ENCODE assay signal across 21 cellular contexts in the genomic region with DNA sequence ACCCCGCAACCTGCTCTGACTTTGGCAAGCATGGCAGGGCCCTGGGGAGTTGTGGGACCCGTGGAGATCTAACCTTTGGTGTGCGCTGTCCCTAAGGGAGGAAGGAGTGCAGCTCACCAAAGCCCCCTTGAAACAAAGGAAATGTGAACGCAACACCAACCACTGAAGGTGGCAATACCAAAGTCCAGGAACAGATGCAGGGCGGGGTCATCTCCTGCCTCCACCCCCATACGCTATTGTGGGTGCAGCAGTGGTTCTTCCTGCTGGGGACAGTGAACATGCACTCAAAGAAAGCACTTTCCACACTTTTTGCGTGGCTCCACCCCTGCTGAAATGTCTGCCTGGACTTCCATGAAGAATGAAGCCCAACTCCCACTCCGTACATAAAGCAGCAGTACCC.
A peak's percentile ranks its signal among the peaks of the same experiment; 100 is the strongest.
DNase-seq lines count a peak whose midpoint lies in the region; ATAC-seq and TF ChIP-seq lines count a peak whose summit lies in the region.
"Had no signal": no experiment of that assay in that cellular context is flagged by ENCODE, and none has a peak within 500 bp of the region (broad histone marks: within the 10 kb centered on the region; RNA-seq: fewer than 3 reads in every experiment).

No MANE protein-coding gene starts in this region.

- no peak overlapping the region for H3K4me3 Mint-ChIP-seq in H9
- H3K4me3 Mint-ChIP-seq in activated CD4-positive, alpha-beta memory T cell treated with anti-CD3 and anti-CD28 coated beads for 36 hours: no peak overlapping the region
- H3K4me3 Mint-ChIP-seq: B cell; CD4-positive, alpha-beta T cell; CD8-positive, alpha-beta T cell had no signal

- H3K18ac ChIP-seq in trophoblast cell (ENCODE audit: low read length) (no peak overlapping the region), H9 (ENCODE audit: insufficient read length, low read depth, low read length) (no peak overlapping the region)

- H2AK5ac ChIP-seq in trophoblast cell (ENCODE audit: low read length) (no peak overlapping the region), H9 (ENCODE audit: insufficient read length, low read length) (no peak overlapping the region)

- H3K27ac Mint-ChIP-seq in H9: no peak overlapping the region
- H3K27ac Mint-ChIP-seq in activated CD4-positive, alpha-beta memory T cell treated with anti-CD3 and anti-CD28 coated beads for 36 hours: no peak overlapping the region
- H3K27ac Mint-ChIP-seq: B cell; CD4-positive, alpha-beta T cell; CD8-positive, alpha-beta T cell had no signal

- H3K9ac ChIP-seq in BLaER1 (no peak overlapping the region), trophoblast cell (ENCODE audit: low read length) (no peak overlapping the region), H9 (ENCODE audit: extremely low read depth, insufficient read length, low read length) (no peak overlapping the region)

- H3K27ac ChIP-seq in BLaER1: peak overlapping the region; percentile 53; the same call in 1 of the 2 replicates
- H3K27ac ChIP-seq in trophoblast cell (ENCODE audit: low read depth, low read length): no peak overlapping the region
- no peak overlapping the region for H3K27ac ChIP-seq in H9 (ENCODE audit: insufficient read length, low read depth, low read length)
- H3K27ac ChIP-seq: 22Rv1, A549, C4-2B had no signal

- no peak overlapping the region for H4K91ac ChIP-seq in trophoblast cell (ENCODE audit: low read depth, low read length)
- H4K91ac ChIP-seq in H9 (ENCODE audit: insufficient read length, low read depth, low read length): no peak overlapping the region

- TF ChIP-seq CTCF in H9 (conservative IDR thresholded peaks at IDR 0.05): no peak

- H2BK20ac ChIP-seq in H9 (ENCODE audit: low read depth, low read length, poor library complexity, severe bottlenecking): no peak overlapping the region

- H4K5ac ChIP-seq in H9 (ENCODE audit: insufficient read length, low read depth, low read length): no peak overlapping the region

- H3K4me1 ChIP-seq in BLaER1: peaks cover 45% of the 10 kb centered on the region
- no peaks in the 10 kb centered on the region for H3K4me1 ChIP-seq in trophoblast cell (ENCODE audit: control insufficient read depth in 1 of 2, insufficient read depth in 2 of 2, low read length in 2 of 2)
- no peaks in the 10 kb centered on the region for H3K4me1 ChIP-seq in H9 (ENCODE audit: insufficient read depth, low read length)
- H3K4me1 ChIP-seq: A549 had no signal

- intact Hi-C loops in left colon (cut with DNase I, micrococcal nuclease): no loop called here
- intact Hi-C loops in activated CD4-positive, alpha-beta memory T cell treated with anti-CD3 and anti-CD28 coated beads for 36 hours (cut with micrococcal nuclease): no loop called here

- CTCF ChIA-PET in activated CD4-positive, alpha-beta memory T cell treated with anti-CD3 and anti-CD28 coated beads for 36 hours (lab: Charles Lee): no interaction called here

- no peak overlapping the region for H3K56ac ChIP-seq in H9 (ENCODE audit: insufficient read length, low read depth, low read length)

- no peaks in the 10 kb centered on the region for H3K23me2 ChIP-seq in H9 (ENCODE audit: insufficient read length, low read depth, low read length, poor library complexity, severe bottlenecking)

- H2BK5ac ChIP-seq in trophoblast cell (ENCODE audit: low read depth, low read length, poor library complexity) (no peak overlapping the region), H9 (ENCODE audit: insufficient read length, low read length) (no peak overlapping the region)

- H3K4me2 ChIP-seq in BLaER1 (peak overlapping the region; percentile 82), trophoblast cell (ENCODE audit: low read length) (no peak overlapping the region), H9 (ENCODE audit: insufficient read depth, insufficient read length, low read length) (no peak overlapping the region)
- H3K4me2 ChIP-seq: A549 had no signal

- H3K27me3 ChIP-seq in BLaER1 (no peaks in the 10 kb centered on the region), trophoblast cell (ENCODE audit: insufficient read depth, low read length) (no peaks in the 10 kb centered on the region), H9 (ENCODE audit: insufficient read depth, low read length) (no peaks in the 10 kb centered on the region)

- H4K12ac ChIP-seq in trophoblast cell (ENCODE audit: low read depth, low read length): no peak overlapping the region

- H2AFZ ChIP-seq in trophoblast cell (ENCODE audit: insufficient read depth, low read length, poor library complexity): no peak overlapping the region
- H2AFZ ChIP-seq in H9 (ENCODE audit: low read length): no peak overlapping the region

- no peak overlapping the region for H2BK15ac ChIP-seq in H9 (ENCODE audit: low read depth, low read length)

- POLR2A ChIA-PET in activated CD4-positive, alpha-beta memory T cell treated with anti-CD3 and anti-CD28 coated beads for 36 hours (lab: Charles Lee): no interaction called here

- peaks cover 0 to 4% (median 0%) of the 10 kb centered on the region in 3 experiments; a peak in 2 of 7 replicates for H3K36me3 Mint-ChIP-seq in H9 (ENCODE audit: insufficient read depth in 1 of 3, low read depth in 3 of 3)
- H3K36me3 Mint-ChIP-seq in activated CD4-positive, alpha-beta memory T cell treated with anti-CD3 and anti-CD28 coated beads for 36 hours: no peaks in the 10 kb centered on the region
- H3K36me3 Mint-ChIP-seq: CD8-positive, alpha-beta T cell had no signal

- peaks cover 2% of the 10 kb centered on the region; the same call in 1 of the 2 replicates for H3K27me3 Mint-ChIP-seq in H9 (ENCODE audit: low read depth)
- peaks cover 17% of the 10 kb centered on the region for H3K27me3 Mint-ChIP-seq in activated CD4-positive, alpha-beta memory T cell treated with anti-CD3 and anti-CD28 coated beads for 36 hours

- H3K79me1 ChIP-seq in trophoblast cell (ENCODE audit: low read length): no peaks in the 10 kb centered on the region
- H3K79me1 ChIP-seq in H9 (ENCODE audit: insufficient read depth, low read depth, low read length, poor library complexity, severe bottlenecking): no peaks in the 10 kb centered on the region

- H2BK12ac ChIP-seq in trophoblast cell (ENCODE audit: low read length) (no peak overlapping the region), H9 (ENCODE audit: insufficient read length, low read depth, low read length) (no peak overlapping the region)

- no peaks in the 10 kb centered on the region for H4K20me1 ChIP-seq in BLaER1
- no peaks in the 10 kb centered on the region for H4K20me1 ChIP-seq in H9 (ENCODE audit: control insufficient read depth, insufficient read depth, insufficient read length)

- H2BK120ac ChIP-seq in trophoblast cell (ENCODE audit: insufficient read depth, low read length, poor library complexity) (no peak overlapping the region), H9 (ENCODE audit: low read depth, low read length, poor library complexity, severe bottlenecking) (no peak overlapping the region)

- H4K8ac ChIP-seq in trophoblast cell (ENCODE audit: low read depth, low read length) (no peak overlapping the region), H9 (replicated peaks; ENCODE audit: insufficient read length, low read depth, low read length) (no peak overlapping the region)

- H3K9me3 Mint-ChIP-seq in H9: peaks cover 5 to 12% of the 10 kb centered on the region in 2 experiments; a peak in 4 of 5 replicates
- H3K9me3 Mint-ChIP-seq in activated CD4-positive, alpha-beta memory T cell treated with anti-CD3 and anti-CD28 coated beads for 36 hours: no peaks in the 10 kb centered on the region
- H3K9me3 Mint-ChIP-seq: CD4-positive, alpha-beta T cell; CD8-positive, alpha-beta T cell had no signal

- H3K9me3 ChIP-seq in BLaER1 (peaks cover 43% of the 10 kb centered on the region), trophoblast cell (ENCODE audit: insufficient read depth, low read depth, low read length) (peaks cover 4% of the 10 kb centered on the region), H9 (ENCODE audit: control insufficient read depth, low read depth, low read length) (no peaks in the 10 kb centered on the region)

- no CpG with 5 or more reads among the region's 8 CpGs for WGBS in trophoblast cell (ENCODE audit: extremely low coverage, insufficient coverage, insufficient read length)
- whole genome bisulfite sequencing in H9 (ENCODE audit: extremely low coverage, insufficient read length, low lambda C conversion rate): no CpG with 5 or more reads among the region's 8 CpGs

- H3K23ac ChIP-seq in trophoblast cell (ENCODE audit: low read length) (no peak overlapping the region), H9 (ENCODE audit: insufficient read length, low read depth, low read length) (no peak overlapping the region)

- H3K4me1 Mint-ChIP-seq in H9: peaks cover 3 to 5% of the 10 kb centered on the region in 2 experiments; a peak in 2 of 4 replicates
- H3K4me1 Mint-ChIP-seq in activated CD4-positive, alpha-beta memory T cell treated with anti-CD3 and anti-CD28 coated beads for 36 hours (ENCODE audit: low read depth): no peaks in the 10 kb centered on the region
- H3K4me1 Mint-ChIP-seq: B cell had no signal

- no peak overlapping the region for H3K14ac ChIP-seq in trophoblast cell (ENCODE audit: low read length)
- no peak overlapping the region for H3K14ac ChIP-seq in H9 (ENCODE audit: insufficient read depth, low read length)

- H3K4ac ChIP-seq in trophoblast cell (ENCODE audit: low read depth, low read length) (no peak overlapping the region), H9 (ENCODE audit: low read depth, low read length) (no peak overlapping the region)

- H3K4me3 ChIP-seq in BLaER1 (peak overlapping the region; percentile 24; the same call in 1 of the 2 replicates), trophoblast cell (ENCODE audit: low read depth, low read length) (peak overlapping the region; percentile 40)
- H3K4me3 ChIP-seq: A549, GM12878 had no signal

- H3K36me3 ChIP-seq in BLaER1 (no peaks in the 10 kb centered on the region), trophoblast cell (ENCODE audit: control insufficient read depth in 1 of 2, insufficient read depth in 2 of 2, low read length in 2 of 2) (no peaks in the 10 kb centered on the region)

- H3T11ph ChIP-seq in H9 (ENCODE audit: low read length): no peak overlapping the region

- DNase-seq in left colon: peak in 1 of 2 donors; percentile 5
- DNase-seq in trophoblast cell: no peak
- no peak for DNase-seq in H9
- DNase-seq in NCI-H1092 treated with DMSO at 0.1 percent for 48 hours (lab: John Stamatoyannopoulos, UW): no peak
- no peak for DNase-seq in activated CD4-positive, alpha-beta memory T cell treated with anti-CD3 and anti-CD28 coated beads for 36 hours
- DNase-seq: AML-193; CD4-positive, alpha-beta T cell; CD8-positive, alpha-beta T cell; COR-L47; DMS 273 treated with DMSO at 0.1 percent for 48 hours; DMS153; DMS79; DND-41; EL; GDM1 had no signal

- no peaks in the 10 kb centered on the region for H3K79me2 ChIP-seq in trophoblast cell (ENCODE audit: control insufficient read depth, insufficient read depth, low read length, poor library complexity)
- no peaks in the 10 kb centered on the region for H3K79me2 ChIP-seq in H9 (ENCODE audit: insufficient read depth, low read length)

- peak; percentile 53 for ATAC-seq in left colon
- ATAC-seq: A549; CD8-positive, alpha-beta T cell; GM12878 had no signal
